Comparison of ENCODE assay signal across 8 cellular contexts in genomic region chr10:67763499-67764011, GRCh38.
DNase-seq lines count a peak whose midpoint lies in the region; ATAC-seq and TF ChIP-seq lines count a peak whose summit lies in the region.

No MANE protein-coding gene starts in this region.

- TF ChIP-seq POLR2A in GM15510 (IDR thresholded peaks at IDR 0.05; ENCODE audit: borderline replicate concordance, extremely low read depth, insufficient read length): peak; percentile 7

- ATAC-seq in HG02840 (IDR thresholded peaks at IDR 0.05; ENCODE audit: low FRiP score, unreplicated experiment): peak; percentile 34
- ATAC-seq in activated CD4-positive, CD25-positive, alpha-beta regulatory T cell treated with anti-CD3 and anti-CD28 coated beads, Interleukin-2, amount 50 U/mL, for 24 hours: peak; percentile 33 to 43

- peak; percentile 59 to 63 for DNase-seq in NCI-H2081 (lab: John Stamatoyannopoulos, UW)
- DNase-seq in central memory CD4-positive, alpha-beta T cell: peak; percentile 76
- peak; percentile 81 for DNase-seq in islet precursor cell
- peak; percentile 59 to 66 (median 64) for DNase-seq in stimulated activated CD4-positive, alpha-beta T cell treated with anti-CD3 and anti-CD28 coated beads, Interleukin-12 subunit alpha, Interleukin-12 subunit beta, amount 100 ng/mL, for 48 hours (ENCODE audit: low read depth in 2 of 3, low spot score in 1 of 3)
- DNase-seq in NK-92 treated with Interleukin-12 subunit alpha and Interleukin-12 subunit beta, amount 100 ng/mL, for 24 hours (lab: John Stamatoyannopoulos, UW): no peak
